ENCODE assay signal across 1 cellular context in the genomic region with DNA sequence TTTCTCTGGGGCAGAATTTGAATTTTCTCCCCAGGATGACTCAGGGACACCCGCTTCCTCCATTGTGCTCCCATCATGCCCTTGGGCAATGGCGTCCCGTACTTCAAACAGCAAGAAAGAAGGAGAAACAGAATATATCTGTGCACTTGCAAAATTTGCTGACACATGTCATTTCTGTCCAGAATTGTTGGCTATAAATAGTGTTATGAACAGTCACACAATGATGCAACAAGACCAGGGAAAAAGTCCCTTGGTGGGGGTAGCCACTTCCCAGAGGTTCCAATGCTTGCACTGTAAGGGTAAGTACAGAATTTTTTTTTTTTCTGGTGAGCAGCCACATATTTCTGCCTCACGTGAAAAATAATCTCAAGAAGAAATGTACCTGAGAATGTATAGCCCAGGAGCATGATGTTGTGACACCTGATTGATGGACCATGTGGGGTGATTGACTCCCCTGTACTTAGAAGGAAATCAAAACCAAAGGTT.
A peak's percentile ranks its signal among the peaks of the same experiment; 100 is the strongest.
TF ChIP-seq lines count a peak whose summit lies in the region.

No MANE protein-coding gene starts in this region.

TF ChIP-seq in H1, 55 proteins besides CTCF, POLR2A, EP300 and RAD21 (continued from another document):
- peak; percentile 66; the same call in 1 of the 2 replicates for TF ChIP-seq MAFK (IDR thresholded peaks at IDR 0.05; ENCODE audit: low read depth, low read length)
- no peak for TF ChIP-seq RFX5 (IDR thresholded peaks at IDR 0.05; ENCODE audit: borderline replicate concordance, low read depth, low read length)
- TF ChIP-seq HDAC6 (IDR thresholded peaks at IDR 0.05; ENCODE audit: low read depth, low read length) = no peak
- no peak for TF ChIP-seq CBX5 (IDR thresholded peaks at IDR 0.05; ENCODE audit: low read depth, low read length)
